ENCODE assay signal across 7 cellular contexts in the genomic region with DNA sequence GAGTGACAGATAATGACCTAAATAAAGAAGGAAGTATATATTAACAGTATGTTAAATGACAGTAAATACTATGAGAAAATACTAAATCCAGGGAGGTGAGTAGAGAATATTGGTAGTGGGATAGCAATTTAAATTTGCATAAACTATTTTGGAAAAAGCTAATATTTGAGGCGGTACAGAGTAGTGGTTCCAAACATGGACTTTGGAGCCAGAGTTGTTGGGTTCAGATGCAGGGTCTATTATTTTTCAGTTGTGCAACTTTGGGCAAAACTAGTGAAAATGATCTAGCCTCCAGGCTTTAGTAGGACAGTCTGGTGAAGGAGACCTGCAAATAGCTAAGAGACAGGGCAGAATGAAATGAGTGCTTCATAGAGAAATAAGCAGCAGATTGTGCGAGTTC.
"Had no signal": no experiment of that assay in that cellular context is flagged by ENCODE, and none has a peak within 500 bp of the region (broad histone marks: within the 10 kb centered on the region; RNA-seq: fewer than 3 reads in every experiment).

No MANE protein-coding gene starts in this region.

- H3K9ac ChIP-seq: KMS-11 had no signal

- ATAC-seq: K562 had no signal

- FAIRE-seq: HTR-8/SVneo, K562 had no signal

- DNase-seq: IMR-90, KBM-7, KG1 had no signal

- H3K27ac ChIP-seq: HL-60, KMS-11 had no signal

- H3K4me3 ChIP-seq: K562 had no signal

- H3K4me2 ChIP-seq: KMS-11 had no signal
